ENCODE assay signal across 1 cellular context in genomic region chr6:132814716-132815570, GRCh38.
TF ChIP-seq lines count a peak whose summit lies in the region.

No MANE protein-coding gene starts in this region.

TF ChIP-seq in K562, 482 proteins besides CTCF, POLR2A, EP300 and RAD21 (continued from another document and continues in another):
- TF ChIP-seq NKRF (IDR thresholded peaks at IDR 0.05; ENCODE audit: borderline replicate concordance) (peak; percentile 62; the same call in 1 of the 2 replicates), HDAC2 (IDR thresholded peaks at IDR 0.05) (no peak), ASH1L (IDR thresholded peaks at IDR 0.05; ENCODE audit: borderline replicate concordance, low read depth, partially characterized antibody) (no peak), CREB5 (CRISPR knock-in tag; IDR thresholded peaks at IDR 0.05) (no peak), TCF7L2 (IDR thresholded peaks at IDR 0.05; ENCODE audit: low read depth, low read length) (no peak), ZNF253 (CRISPR knock-in tag; conservative IDR thresholded peaks at IDR 0.05) (no peak), HDAC8 (tag; IDR thresholded peaks at IDR 0.05) (no peak), IFI16 (CRISPR knock-in tag; IDR thresholded peaks at IDR 0.05) (no peak), L3MBTL2 (IDR thresholded peaks at IDR 0.05) (no peak), ZNF165 (CRISPR knock-in tag; IDR thresholded peaks at IDR 0.05; ENCODE audit: borderline replicate concordance) (no peak), ZNF146 (CRISPR knock-in tag; IDR thresholded peaks at IDR 0.05; ENCODE audit: unreplicated experiment) (no peak), ZBTB5 (IDR thresholded peaks at IDR 0.05) (no peak), TSHZ1 (CRISPR knock-in tag; IDR thresholded peaks at IDR 0.05) (no peak), CBX3 (IDR thresholded peaks at IDR 0.05; ENCODE audit: borderline replicate concordance in 1 of 2, low read length in 2 of 2) (no peak), ARHGAP35 (IDR thresholded peaks at IDR 0.05; ENCODE audit: partially characterized antibody) (no peak), XRCC4 (IDR thresholded peaks at IDR 0.05; ENCODE audit: extremely low read depth, insufficient read depth, insufficient read length) (no peak), HMGN3 (IDR thresholded peaks at IDR 0.05; ENCODE audit: borderline replicate concordance, extremely low read depth, insufficient read length, low read depth, low read length) (no peak), RBFOX2 (IDR thresholded peaks at IDR 0.05; ENCODE audit: low read depth, low read length) (peak; percentile 87), HSF4 (CRISPR knock-in tag; IDR thresholded peaks at IDR 0.05; ENCODE audit: borderline replicate concordance) (no peak), BRD9 (IDR thresholded peaks at IDR 0.05; ENCODE audit: low read depth, partially characterized antibody) (no peak), CREM (IDR thresholded peaks at IDR 0.05; ENCODE audit: low read depth) (no peak), MYC (IDR thresholded peaks at IDR 0.05; ENCODE audit: low read depth, low read length) (no peak), MYC (CRISPR knock-in tag; IDR thresholded peaks at IDR 0.05; ENCODE audit: borderline replicate concordance, low read depth) (no peak), ZNF507 (tag; conservative IDR thresholded peaks at IDR 0.05) (no peak), BCOR (IDR thresholded peaks at IDR 0.05) (no peak), HEY1 (CRISPR knock-in tag; IDR thresholded peaks at IDR 0.05; ENCODE audit: borderline replicate concordance) (no peak), MEF2D (tag; conservative IDR thresholded peaks at IDR 0.05; ENCODE audit: low read depth) (no peak), XRCC3 (IDR thresholded peaks at IDR 0.05) (0 out of 2 replicates have a peak, but pooled peaks have one; percentile 60), BHLHE40 (IDR thresholded peaks at IDR 0.05; ENCODE audit: low read length) (no peak), ZNF511 (CRISPR knock-in tag; IDR thresholded peaks at IDR 0.05) (peak; percentile 63; the same call in 1 of the 2 replicates), ZBTB1 (CRISPR knock-in tag; IDR thresholded peaks at IDR 0.05; ENCODE audit: borderline replicate concordance, low read depth) (0 out of 2 replicates have a peak, but pooled peaks have one; percentile 1), E2F5 (CRISPR knock-in tag; IDR thresholded peaks at IDR 0.05) (no peak), POLR2H (tag; IDR thresholded peaks at IDR 0.05; ENCODE audit: low read depth) (peak; percentile 82), SMAD3 (CRISPR knock-in tag; conservative IDR thresholded peaks at IDR 0.05) (no peak), CGGBP1 (CRISPR knock-in tag; IDR thresholded peaks at IDR 0.05) (no peak), ILF3 (IDR thresholded peaks at IDR 0.05; ENCODE audit: borderline replicate concordance) (0 out of 2 replicates have a peak, but pooled peaks have one; percentile 7), SMAD4 (CRISPR knock-in tag; conservative IDR thresholded peaks at IDR 0.05) (no peak), CBFA2T3 (IDR thresholded peaks at IDR 0.05) (no peak), TBP (optimal IDR thresholded peaks at IDR 0.05; ENCODE audit: low read depth, low read length) (no peak), CHD4 (IDR thresholded peaks at IDR 0.05; ENCODE audit: insufficient read depth, insufficient replicate concordance, low read depth, low read length, poor library complexity, severe bottlenecking) (no peak), SIRT6 (IDR thresholded peaks at IDR 0.05; ENCODE audit: low read depth, low read length) (no peak), KDM4B (IDR thresholded peaks at IDR 0.05; ENCODE audit: borderline replicate concordance in 2 of 2, low read depth in 1 of 2) (no peak), NR1H2 (CRISPR knock-in tag; IDR thresholded peaks at IDR 0.05) (no peak), ZBTB26 (CRISPR knock-in tag; IDR thresholded peaks at IDR 0.05) (no peak), MEF2A (IDR thresholded peaks at IDR 0.05; ENCODE audit: control insufficient read depth, low read depth, low read length) (no peak), IRF2 (CRISPR knock-in tag; IDR thresholded peaks at IDR 0.05) (no peak), ZNF512 (tag; IDR thresholded peaks at IDR 0.05) (no peak), NCOR1 (IDR thresholded peaks at IDR 0.05) (no peak), TBL1XR1 (IDR thresholded peaks at IDR 0.05; ENCODE audit: low read length in 2 of 2) (no peak), GTF2B (IDR thresholded peaks at IDR 0.05; ENCODE audit: extremely low read depth, insufficient read length) (no peak), ZBTB43 (CRISPR knock-in tag; IDR thresholded peaks at IDR 0.05) (no peak), ZNF143 (CRISPR knock-in tag; IDR thresholded peaks at IDR 0.05) (no peak), KLF13 (tag; IDR thresholded peaks at IDR 0.05; ENCODE audit: borderline replicate concordance, low read depth) (no peak), BDP1 (IDR thresholded peaks at IDR 0.05; ENCODE audit: insufficient read depth, insufficient read length) (no peak), ZNF384 (IDR thresholded peaks at IDR 0.05; ENCODE audit: low read depth, low read length) (no peak), RBM22 (IDR thresholded peaks at IDR 0.05; ENCODE audit: low read depth, low read length, poor library complexity, severe bottlenecking) (no peak), KHSRP (IDR thresholded peaks at IDR 0.05) (no peak)
